20 cellular contexts compared by ENCODE assay signal in genomic region chr11:78160557-78160956, GRCh38. TPM values are rescaled to one million over a fixed set of nuclear protein-coding genes. Genes with fewer than 3 reads are reported as not detected.
DNase-seq lines count a peak whose midpoint lies in the region; ATAC-seq, FAIRE-seq and TF ChIP-seq lines count a peak whose summit lies in the region.
"Had no signal": no experiment of that assay in that cellular context is flagged by ENCODE, and none has a peak within 500 bp of the region (broad histone marks: within the 10 kb centered on the region; RNA-seq: fewer than 3 reads in every experiment).

No MANE protein-coding gene starts in this region.

- no peak for FAIRE-seq in HepG2 (lab: Jason Lieb, UNC)
- FAIRE-seq: A549, GM19239 had no signal

- H3K27me3 ChIP-seq in liver (ENCODE audit: control insufficient read depth in 4 of 4, insufficient read depth in 4 of 4, low read length in 3 of 4) = no peaks in the 10 kb centered on the region
- no peaks in the 10 kb centered on the region for H3K27me3 ChIP-seq in HepG2 (ENCODE audit: control insufficient read depth in 1 of 2, insufficient read depth in 2 of 2, low read length in 2 of 2)
- H3K27me3 ChIP-seq in neural progenitor cell = no peaks in the 10 kb centered on the region
- H3K27me3 ChIP-seq in thoracic aorta (replicated peaks; ENCODE audit: insufficient read depth) = no peaks in the 10 kb centered on the region
- H3K27me3 ChIP-seq: BLaER1 had no signal

- peaks cover 3% of the 10 kb centered on the region for H3K27me3 Mint-ChIP-seq in neural progenitor cell (ENCODE audit: insufficient read depth, low read depth)
- H3K27me3 Mint-ChIP-seq in progenitor cell of endocrine pancreas = no peaks in the 10 kb centered on the region

- ATAC-seq in HepG2 (no peak), thoracic aorta (ENCODE audit: insufficient number of reproducible peaks, low FRiP score, low read depth) (no peak), HG03280 (IDR thresholded peaks at IDR 0.05; ENCODE audit: unreplicated experiment) (no peak)
- ATAC-seq: A549; CD8-positive, alpha-beta T cell; GM12878 had no signal

- H3K9me3 Mint-ChIP-seq in neural progenitor cell (no peaks in the 10 kb centered on the region), progenitor cell of endocrine pancreas (ENCODE audit: low read depth) (no peaks in the 10 kb centered on the region)
- H3K9me3 Mint-ChIP-seq: CD8-positive, alpha-beta T cell had no signal

- H2AFZ ChIP-seq in HepG2 (ENCODE audit: low read length) (no peak overlapping the region), neural progenitor cell (replicated peaks) (no peak overlapping the region)
- H2AFZ ChIP-seq: GM23248 had no signal

- H3K4me3 Mint-ChIP-seq in neural progenitor cell = no peak overlapping the region
- no peak overlapping the region for H3K4me3 Mint-ChIP-seq in progenitor cell of endocrine pancreas (ENCODE audit: low read depth)
- H3K4me3 Mint-ChIP-seq: CD14-positive monocyte; CD8-positive, alpha-beta T cell had no signal

- TF ChIP-seq CTCF in liver (IDR thresholded peaks at IDR 0.05; ENCODE audit: low read depth, low read length, missing input control) = no peak
- TF ChIP-seq CTCF in HepG2 (CRISPR knock-in tag; IDR thresholded peaks at IDR 0.05) = no peak
- no peak for TF ChIP-seq CTCF in neural progenitor cell (IDR thresholded peaks at IDR 0.05)
- no peak for TF ChIP-seq CTCF in thoracic aorta (IDR thresholded peaks at IDR 0.05)
- TF ChIP-seq CTCF in progenitor cell of endocrine pancreas (IDR thresholded peaks at IDR 0.05; ENCODE audit: unreplicated experiment) = no peak

- H3K36me3 Mint-ChIP-seq in neural progenitor cell (peaks cover 3% of the 10 kb centered on the region), progenitor cell of endocrine pancreas (ENCODE audit: insufficient read depth) (no peaks in the 10 kb centered on the region)
- H3K36me3 Mint-ChIP-seq: CD14-positive monocyte; CD8-positive, alpha-beta T cell had no signal

- H3F3A ChIP-seq in neural progenitor cell (ENCODE audit: low read depth) = no peaks in the 10 kb centered on the region

- peaks cover 31 to 74% (median 66%) of the 10 kb centered on the region in 4 donors for H3K4me1 ChIP-seq in liver (ENCODE audit: control insufficient read depth in 4 of 4, insufficient read depth in 4 of 4, low read length in 3 of 4)
- peaks cover 58% of the 10 kb centered on the region for H3K4me1 ChIP-seq in HepG2 (ENCODE audit: insufficient read depth, low read length)
- H3K4me1 ChIP-seq in neural progenitor cell = no peaks in the 10 kb centered on the region
- H3K4me1 ChIP-seq in thoracic aorta (ENCODE audit: control insufficient read depth in 1 of 2, low read depth in 2 of 2) = peaks cover 6 to 65% of the 10 kb centered on the region in 2 donors
- H3K4me1 ChIP-seq: A549, BLaER1 had no signal

- no TSS peak for BruUV-seq in HepG2 (replicated peaks; lab: Mats Ljungman, UMichigan)

- intact Hi-C loops in HepG2 (cut with micrococcal nuclease; ENCODE audit: unreplicated experiment) = no loop called here

- H4K20me1 ChIP-seq in HepG2 (ENCODE audit: insufficient read depth, low read length) (no peaks in the 10 kb centered on the region), neural progenitor cell (ENCODE audit: low read depth) (no peaks in the 10 kb centered on the region)
- H4K20me1 ChIP-seq: BLaER1 had no signal

- TF ChIP-seq POLR2A in HepG2 (IDR thresholded peaks at IDR 0.05; ENCODE audit: insufficient read depth in 1 of 2, low read depth in 2 of 2, low read length in 2 of 2) = no peak

- H3K27ac Mint-ChIP-seq in neural progenitor cell (peak overlapping the region; percentile 65), progenitor cell of endocrine pancreas (no peak overlapping the region)
- H3K27ac Mint-ChIP-seq: CD8-positive, alpha-beta T cell had no signal

- H3K9me3 ChIP-seq in liver (ENCODE audit: control insufficient read depth in 4 of 4, low read length in 3 of 4) = no peaks in the 10 kb centered on the region
- no peaks in the 10 kb centered on the region for H3K9me3 ChIP-seq in HepG2 (ENCODE audit: low read length)
- no peaks in the 10 kb centered on the region for H3K9me3 ChIP-seq in neural progenitor cell (ENCODE audit: low read depth)
- H3K9me3 ChIP-seq in thoracic aorta = no peaks in the 10 kb centered on the region
- H3K9me3 ChIP-seq: A549, BLaER1, HAP-1 had no signal

- H3K79me2 ChIP-seq in HepG2 (ENCODE audit: insufficient read depth, low read length) (no peaks in the 10 kb centered on the region), neural progenitor cell (ENCODE audit: low read depth) (no peaks in the 10 kb centered on the region)

- no peak overlapping the region for H3K4me3 ChIP-seq in liver (ENCODE audit: low read depth in 1 of 3, low read length in 3 of 3)
- H3K4me3 ChIP-seq in HepG2 (replicated peaks in 1 of 3; ENCODE audit: insufficient read depth in 1 of 3, low read depth in 2 of 3, low read length in 3 of 3) = no peak overlapping the region
- no peak overlapping the region for H3K4me3 ChIP-seq in neural progenitor cell
- no peak overlapping the region for H3K4me3 ChIP-seq in thoracic aorta
- H3K4me3 ChIP-seq: A549, BLaER1, GM12878, GM23248, HAP-1 had no signal

- WGBS in liver = 27% methylated on average over 1 of the region's 1 CpG
- WGBS in HepG2 (ENCODE audit: low lambda C conversion rate) = 77% methylated on average over 1 of the region's 1 CpG

- TF ChIP-seq RAD21 in liver (IDR thresholded peaks at IDR 0.05) (peak; percentile 31 to 34), HepG2 (CRISPR knock-in tag; IDR thresholded peaks at IDR 0.05) (no peak)

- in situ Hi-C loops in HepG2 (cut with HindIII; ENCODE audit: extremely low pct_ligation_motif_present, low pct_unique_long_range_greater_than_20kb) = no loop called here

- DNase-seq in HepG2 (ENCODE audit: low spot score) (no peak), neural progenitor cell (ENCODE audit: low spot score) (no peak), thoracic aorta (ENCODE audit: low spot score) (no peak), progenitor cell of endocrine pancreas (ENCODE audit: low spot score, unreplicated experiment) (no peak), SKM-1 (lab: John Stamatoyannopoulos, UW; ENCODE audit: unreplicated experiment) (no peak)
- no peak for DNase-seq in activated CD8-positive, alpha-beta memory T cell treated with anti-CD3 and anti-CD28 coated beads, Interleukin-2, amount 50 U/mL, for 48 hours
- DNase-seq: Calu3; CD8-positive, alpha-beta T cell; DND-41; EL; GM23248 had no signal

- H3K4me2 ChIP-seq in HepG2 (ENCODE audit: low read depth, low read length) = no peak overlapping the region
- H3K4me2 ChIP-seq in neural progenitor cell = no peak overlapping the region
- H3K4me2 ChIP-seq: A549, BLaER1 had no signal

- H3K9ac ChIP-seq in liver (ENCODE audit: low read depth in 1 of 2, low read length in 2 of 2) (no peak overlapping the region), HepG2 (ENCODE audit: insufficient read depth, low read depth, low read length) (no peak overlapping the region), neural progenitor cell (no peak overlapping the region)
- H3K9ac ChIP-seq: BLaER1, GM23248 had no signal

- peaks cover 8% of the 10 kb centered on the region for H3K4me1 Mint-ChIP-seq in neural progenitor cell
- H3K4me1 Mint-ChIP-seq in progenitor cell of endocrine pancreas (ENCODE audit: low read depth) = peaks cover 19% of the 10 kb centered on the region
- H3K4me1 Mint-ChIP-seq: CD14-positive monocyte had no signal

- H3K36me3 ChIP-seq in liver (ENCODE audit: control insufficient read depth in 4 of 4, insufficient read depth in 3 of 4, low read depth in 1 of 4, low read length in 3 of 4) = no peaks in the 10 kb centered on the region
- no peaks in the 10 kb centered on the region for H3K36me3 ChIP-seq in HepG2 (replicated peaks in 1 of 2; ENCODE audit: control insufficient read depth in 1 of 2, insufficient read depth in 2 of 2, low read length in 2 of 2)
- no peaks in the 10 kb centered on the region for H3K36me3 ChIP-seq in neural progenitor cell
- H3K36me3 ChIP-seq in thoracic aorta = no peaks in the 10 kb centered on the region
- H3K36me3 ChIP-seq: BLaER1, HAP-1 had no signal

- POLR2A ChIA-PET in HepG2 (lab: Yijun Ruan, JAX) = interaction anchor here (1.3 kb wide), 1 partner anchor 10 kb away, joined by 3 read pairs; no protein-coding TSS in a partner anchor

- CTCF ChIA-PET in HepG2 (lab: Yijun Ruan, JAX; ENCODE audit: low intra/inter-chr PET ratio, low total read pairs) = no interaction called here

- TF ChIP-seq EP300 in HepG2 (IDR thresholded peaks at IDR 0.05; ENCODE audit: low read depth in 2 of 2, low read length in 2 of 2) = no peak
- no peak for TF ChIP-seq EP300 in HepG2 (CRISPR knock-in tag; IDR thresholded peaks at IDR 0.05; ENCODE audit: borderline replicate concordance)

- peak overlapping the region; percentile 57 to 78 for H3K27ac ChIP-seq in liver (ENCODE audit: low read depth in 1 of 2, low read length in 2 of 2)
- H3K27ac ChIP-seq in HepG2 (ENCODE audit: extremely low read length, insufficient read depth, low read length) = no peak overlapping the region
- H3K27ac ChIP-seq in neural progenitor cell = no peak overlapping the region
- peak overlapping the region; percentile 61 to 70 for H3K27ac ChIP-seq in thoracic aorta
- H3K27ac ChIP-seq: 22Rv1, A549, BLaER1, GM23248 had no signal

RNA-seq across cellular contexts. Expression of gene ALG8, which starts 21.1 kb away (rescaled TPM):
- total RNA-seq in liver = 10 to 100 TPM; 36.8 to 39.2 TPM
- polyA plus RNA-seq in liver = 10 to 100 TPM; 29.4 to 46.0 TPM
- total RNA-seq in HepG2 (2016; rRNA removed; fragmentation: Illumina TruSeq; extraction: Trizol) = 50.0 and 88.0 TPM in 2 replicates
- total RNA-seq in HepG2 (2016; cell fraction: cytosol; rRNA removed; fragmentation: Illumina TruSeq; extraction: Trizol; ENCODE audit: low read depth) = 27.9 and 37.5 TPM in 2 replicates
- 46.2 and 90.8 TPM in 2 replicates for total RNA-seq in HepG2 (2016; cell fraction: insoluble cytoplasmic fraction; rRNA removed; fragmentation: Illumina TruSeq; extraction: Trizol)
- 39.8 and 40.9 TPM in 2 replicates for total RNA-seq in HepG2 (2016; cell fraction: membrane; rRNA removed; fragmentation: Illumina TruSeq; extraction: Trizol)
- total RNA-seq in HepG2 (2016; cell fraction: nucleus; rRNA removed; fragmentation: Illumina TruSeq; extraction: Trizol) = 81.9 and 98.4 TPM in 2 replicates
- polyA plus RNA-seq in HepG2 (2011; rRNA removed) = 53.5 and 75.8 TPM in 2 replicates
- 34.9 and 52.4 TPM in 2 replicates for polyA plus RNA-seq in HepG2 (2011; cell fraction: cytosol; rRNA removed)
- polyA plus RNA-seq in HepG2 (2011; cell fraction: nucleus; rRNA removed) = 23.3 and 25.4 TPM in 2 replicates
- 33.9 and 48.4 TPM in 2 replicates for polyA plus RNA-seq in HepG2 (2012)
- polyA plus RNA-seq in HepG2 (2016; cell fraction: cytosol; fragmentation: Illumina TruSeq; extraction: Trizol; ENCODE audit: low read depth) = 21.7 and 23.1 TPM in 2 replicates
- 45.9 and 50.8 TPM in 2 replicates for polyA plus RNA-seq in HepG2 (2016; cell fraction: insoluble cytoplasmic fraction; fragmentation: Illumina TruSeq; extraction: Trizol; ENCODE audit: low read depth)
- 29.3 and 35.8 TPM in 2 replicates for polyA plus RNA-seq in HepG2 (2016; cell fraction: membrane; fragmentation: Illumina TruSeq; extraction: Trizol; ENCODE audit: low read depth)
- 116 and 123 TPM in 2 replicates for polyA plus RNA-seq in HepG2 (2016; cell fraction: nucleus; fragmentation: Illumina TruSeq; extraction: Trizol; ENCODE audit: insufficient read depth, low read depth)
- polyA minus RNA-seq in HepG2 (2011; rRNA and poly(A)+ RNA removed; ENCODE audit: low replicate concordance) = 65.9 and 176 TPM in 2 replicates
- 34.7 TPM in 2 replicates for polyA minus RNA-seq in HepG2 (2011; cell fraction: cytosol; rRNA and poly(A)+ RNA removed)
- 63.3 and 64.3 TPM in 2 replicates for polyA minus RNA-seq in HepG2 (2011; cell fraction: nucleus; rRNA and poly(A)+ RNA removed)
- 73.2 and 117 TPM in 2 replicates for total RNA-seq in neural progenitor cell (ENCODE audit: low replicate concordance)
- total RNA-seq in thoracic aorta = 10 to 100 TPM; 19.5 to 26.3 TPM
- 60.4 and 61.0 TPM in 2 replicates for total RNA-seq in progenitor cell of endocrine pancreas

RNA-seq across cellular contexts. Expression of gene KCTD21, which starts 27.9 kb away (rescaled TPM):
- total RNA-seq in liver = 10 to 100 TPM in 1 of 2 donors, 1 to 10 TPM in 1; 5.8 to 12.0 TPM
- 10 to 100 TPM in 1 of 2 donors, 1 to 10 TPM in 1; 6.3 to 12.6 TPM for polyA plus RNA-seq in liver
- total RNA-seq in HepG2 (2016; rRNA removed; fragmentation: Illumina TruSeq; extraction: Trizol) = 3.1 and 3.9 TPM in 2 replicates
- 0.97 and 1.3 TPM in 2 replicates for total RNA-seq in HepG2 (2016; cell fraction: cytosol; rRNA removed; fragmentation: Illumina TruSeq; extraction: Trizol; ENCODE audit: low read depth)
- total RNA-seq in HepG2 (2016; cell fraction: insoluble cytoplasmic fraction; rRNA removed; fragmentation: Illumina TruSeq; extraction: Trizol) = 3.3 and 4.3 TPM in 2 replicates
- 3.1 TPM in 2 replicates for total RNA-seq in HepG2 (2016; cell fraction: membrane; rRNA removed; fragmentation: Illumina TruSeq; extraction: Trizol)
- total RNA-seq in HepG2 (2016; cell fraction: nucleus; rRNA removed; fragmentation: Illumina TruSeq; extraction: Trizol) = 1.3 and 1.6 TPM in 2 replicates
- polyA plus RNA-seq in HepG2 (2011; rRNA removed) = 13.2 and 13.5 TPM in 2 replicates
- 11.0 and 13.8 TPM in 2 replicates for polyA plus RNA-seq in HepG2 (2011; cell fraction: cytosol; rRNA removed)
- polyA plus RNA-seq in HepG2 (2011; cell fraction: nucleus; rRNA removed) = 5.4 and 6.0 TPM in 2 replicates
- polyA plus RNA-seq in HepG2 (2012) = 6.6 and 9.3 TPM in 2 replicates
- 1.2 and 1.4 TPM in 2 replicates for polyA plus RNA-seq in HepG2 (2016; cell fraction: cytosol; fragmentation: Illumina TruSeq; extraction: Trizol; ENCODE audit: low read depth)
- polyA plus RNA-seq in HepG2 (2016; cell fraction: insoluble cytoplasmic fraction; fragmentation: Illumina TruSeq; extraction: Trizol; ENCODE audit: low read depth) = 4.8 and 5.3 TPM in 2 replicates
- 2.5 and 3.1 TPM in 2 replicates for polyA plus RNA-seq in HepG2 (2016; cell fraction: membrane; fragmentation: Illumina TruSeq; extraction: Trizol; ENCODE audit: low read depth)
- polyA plus RNA-seq in HepG2 (2016; cell fraction: nucleus; fragmentation: Illumina TruSeq; extraction: Trizol; ENCODE audit: insufficient read depth, low read depth) = 3.6 and 4.7 TPM in 2 replicates
- 14.8 and 38.3 TPM in 2 replicates for polyA minus RNA-seq in HepG2 (2011; rRNA and poly(A)+ RNA removed; ENCODE audit: low replicate concordance)
- 8.7 and 11.6 TPM in 2 replicates for polyA minus RNA-seq in HepG2 (2011; cell fraction: cytosol; rRNA and poly(A)+ RNA removed)
- 5.3 and 6.6 TPM in 2 replicates for polyA minus RNA-seq in HepG2 (2011; cell fraction: nucleus; rRNA and poly(A)+ RNA removed)
- 0.90 and 2.3 TPM in 2 replicates for total RNA-seq in neural progenitor cell (ENCODE audit: low replicate concordance)
- 10 to 100 TPM in 1 of 2 donors, 1 to 10 TPM in 1; 9.1 to 13.7 TPM for total RNA-seq in thoracic aorta
- total RNA-seq in progenitor cell of endocrine pancreas = 7.4 and 10.1 TPM in 2 replicates

RNA-seq across cellular contexts. Expression of gene USP35, which starts 28.2 kb away (rescaled TPM):
- total RNA-seq in liver = 10 to 100 TPM in 1 of 2 donors, 1 to 10 TPM in 1; 2.3 to 11.0 TPM
- polyA plus RNA-seq in liver = 1 to 10 TPM; 2.6 to 7.0 TPM
- total RNA-seq in HepG2 (2016; rRNA removed; fragmentation: Illumina TruSeq; extraction: Trizol) = 1.8 and 4.6 TPM in 2 replicates
- 0.71 and 0.88 TPM in 2 replicates for total RNA-seq in HepG2 (2016; cell fraction: cytosol; rRNA removed; fragmentation: Illumina TruSeq; extraction: Trizol; ENCODE audit: low read depth)
- 1.7 and 4.5 TPM in 2 replicates for total RNA-seq in HepG2 (2016; cell fraction: insoluble cytoplasmic fraction; rRNA removed; fragmentation: Illumina TruSeq; extraction: Trizol)
- 0.93 and 1.1 TPM in 2 replicates for total RNA-seq in HepG2 (2016; cell fraction: membrane; rRNA removed; fragmentation: Illumina TruSeq; extraction: Trizol)
- 5.7 and 7.4 TPM in 2 replicates for total RNA-seq in HepG2 (2016; cell fraction: nucleus; rRNA removed; fragmentation: Illumina TruSeq; extraction: Trizol)
- polyA plus RNA-seq in HepG2 (2011; rRNA removed) = 7.7 and 11.1 TPM in 2 replicates
- polyA plus RNA-seq in HepG2 (2011; cell fraction: cytosol; rRNA removed) = 4.0 and 5.2 TPM in 2 replicates
- polyA plus RNA-seq in HepG2 (2011; cell fraction: nucleus; rRNA removed) = 56.5 and 58.1 TPM in 2 replicates
- polyA plus RNA-seq in HepG2 (2012) = 4.1 and 5.5 TPM in 2 replicates
- polyA plus RNA-seq in HepG2 (2016; cell fraction: cytosol; fragmentation: Illumina TruSeq; extraction: Trizol; ENCODE audit: low read depth) = 0.20 and 0.27 TPM in 2 replicates
- 1.4 and 2.7 TPM in 2 replicates for polyA plus RNA-seq in HepG2 (2016; cell fraction: insoluble cytoplasmic fraction; fragmentation: Illumina TruSeq; extraction: Trizol; ENCODE audit: low read depth)
- polyA plus RNA-seq in HepG2 (2016; cell fraction: membrane; fragmentation: Illumina TruSeq; extraction: Trizol; ENCODE audit: low read depth) = 0.61 and 0.63 TPM in 2 replicates
- polyA plus RNA-seq in HepG2 (2016; cell fraction: nucleus; fragmentation: Illumina TruSeq; extraction: Trizol; ENCODE audit: insufficient read depth, low read depth) = 10.1 and 12.3 TPM in 2 replicates
- polyA minus RNA-seq in HepG2 (2011; rRNA and poly(A)+ RNA removed; ENCODE audit: low replicate concordance) = 5.1 and 12.7 TPM in 2 replicates
- polyA minus RNA-seq in HepG2 (2011; cell fraction: cytosol; rRNA and poly(A)+ RNA removed) = 2.4 and 3.2 TPM in 2 replicates
- 17.3 and 18.0 TPM in 2 replicates for polyA minus RNA-seq in HepG2 (2011; cell fraction: nucleus; rRNA and poly(A)+ RNA removed)
- total RNA-seq in neural progenitor cell (ENCODE audit: low replicate concordance) = 4.2 and 12.5 TPM in 2 replicates
- total RNA-seq in thoracic aorta = 10 to 100 TPM; 38.8 to 44.1 TPM
- total RNA-seq in progenitor cell of endocrine pancreas = 14.7 and 16.5 TPM in 2 replicates

Comparison
In these comparisons a context has a peak if more than half of its experiments do, and no peak if none do; other contexts are left out.
1. H3K27ac ChIP-seq: peak in liver (2 of 2) and thoracic aorta (2 of 2); none in HepG2 (single experiment) and neural progenitor cell (single experiment).